In the genomic region with DNA sequence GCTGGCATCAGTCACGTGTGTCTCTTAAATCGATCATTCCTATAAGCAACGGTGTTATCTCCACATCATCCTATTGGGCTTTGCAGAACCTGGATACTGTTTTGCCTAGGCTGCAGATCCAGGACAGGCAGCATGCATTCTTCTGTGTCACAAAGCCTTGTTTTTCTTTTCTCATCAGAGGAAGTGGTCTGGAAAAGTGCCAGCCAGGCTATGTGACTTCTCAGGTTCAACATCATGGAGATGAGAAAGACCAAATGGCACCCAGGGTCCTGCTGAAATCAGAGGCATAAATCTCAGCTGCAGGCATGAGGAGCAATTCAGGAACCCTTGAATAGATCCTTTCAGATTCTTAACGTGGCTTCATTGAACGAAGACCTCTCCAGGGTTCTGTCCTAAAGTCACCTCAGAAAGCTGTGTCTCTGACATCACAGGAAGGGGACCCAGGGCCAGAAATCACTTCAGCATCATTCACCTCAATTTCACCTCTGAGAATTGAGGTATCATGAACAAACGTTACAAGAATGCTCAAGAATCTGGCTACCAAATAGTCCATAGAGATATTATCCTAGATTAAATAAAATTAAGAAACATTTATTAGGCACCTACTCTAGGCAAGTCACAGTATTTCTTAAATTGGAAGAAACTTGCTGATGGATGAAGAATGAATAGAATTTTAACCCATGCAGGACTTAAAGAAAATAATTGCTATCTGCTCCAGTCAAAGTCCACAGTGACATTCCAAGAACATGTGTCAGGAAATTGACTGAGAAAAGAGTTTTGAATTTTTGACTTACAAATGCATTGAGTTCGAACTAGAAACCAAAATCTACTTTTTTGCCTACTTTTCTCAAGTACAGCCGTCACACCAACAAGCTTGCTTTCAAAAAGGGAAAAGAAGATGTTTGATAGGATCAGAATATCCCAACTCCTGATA, we compare ENCODE assay signal across 10 cellular contexts.
DNase-seq lines count a peak whose midpoint lies in the region; ATAC-seq lines count a peak whose summit lies in the region.
"Had no signal": no experiment of that assay in that cellular context is flagged by ENCODE, and none has a peak within 500 bp of the region (broad histone marks: within the 10 kb centered on the region; RNA-seq: fewer than 3 reads in every experiment).

No MANE protein-coding gene starts in this region.

- H3K9me3 Mint-ChIP-seq in activated naive CD4-positive, alpha-beta T cell treated with anti-CD3 and anti-CD28 coated beads, Interleukin-2, amount 10 ng/mL, durations not matched to agents 7 days and 5 days, result no peaks in the 10 kb centered on the region
- H3K9me3 Mint-ChIP-seq in activated CD4-positive, alpha-beta T cell treated with anti-CD3 and anti-CD28 coated beads, Interleukin-2, amount 10 ng/mL, durations not matched to agents 7 days and 5 days, result no peaks in the 10 kb centered on the region
- H3K9me3 Mint-ChIP-seq in stimulated activated naive CD8-positive, alpha-beta T cell treated with anti-CD3 and anti-CD28 coated beads, Interleukin-15, Interleukin-2, amounts not matched to agents 100 ng/mL and 50 ng/mL, for 24 hours, result peaks cover 6% of the 10 kb centered on the region

- no peaks in the 10 kb centered on the region for H3K36me3 Mint-ChIP-seq in activated naive CD4-positive, alpha-beta T cell treated with anti-CD3 and anti-CD28 coated beads, Interleukin-2, amount 10 ng/mL, durations not matched to agents 7 days and 5 days
- H3K36me3 Mint-ChIP-seq in activated CD4-positive, alpha-beta T cell treated with anti-CD3 and anti-CD28 coated beads, Interleukin-2, amount 10 ng/mL, durations not matched to agents 7 days and 5 days (ENCODE audit: low read depth), result no peaks in the 10 kb centered on the region
- H3K36me3 Mint-ChIP-seq in stimulated activated naive CD8-positive, alpha-beta T cell treated with anti-CD3 and anti-CD28 coated beads, Interleukin-15, Interleukin-2, amounts not matched to agents 100 ng/mL and 50 ng/mL, for 24 hours (ENCODE audit: low read depth), result peaks cover 12% of the 10 kb centered on the region

- POLR2A ChIA-PET in activated CD4-positive, alpha-beta T cell treated with anti-CD3 and anti-CD28 coated beads, Interleukin-2, amount 10 ng/mL, durations not matched to agents 7 days and 5 days (lab: Charles Lee), result no interaction called here

- ATAC-seq in GM21423 (IDR thresholded peaks at IDR 0.05; ENCODE audit: unreplicated experiment), result no peak
- ATAC-seq: body of pancreas, mucosa of descending colon had no signal

- CTCF ChIA-PET in activated naive CD4-positive, alpha-beta T cell treated with anti-CD3 and anti-CD28 coated beads, Interleukin-2, amount 10 ng/mL, durations not matched to agents 7 days and 5 days (lab: Charles Lee), result interaction anchor here (1.0 to 1.3 kb wide), 4 partner anchors 165 to 998 kb away, joined by 3 to 4 read pairs (median 3); no protein-coding TSS in a partner anchor
- CTCF ChIA-PET in activated CD4-positive, alpha-beta T cell treated with anti-CD3 and anti-CD28 coated beads, Interleukin-2, amount 10 ng/mL, durations not matched to agents 7 days and 5 days (lab: Charles Lee), result interaction anchor here (2.6 kb wide), 1 partner anchor 11 kb away, joined by 6 read pairs; no protein-coding TSS in a partner anchor

- peaks cover 7% of the 10 kb centered on the region for H3K4me1 Mint-ChIP-seq in activated naive CD4-positive, alpha-beta T cell treated with anti-CD3 and anti-CD28 coated beads, Interleukin-2, amount 10 ng/mL, durations not matched to agents 7 days and 5 days
- H3K4me1 Mint-ChIP-seq in activated CD4-positive, alpha-beta T cell treated with anti-CD3 and anti-CD28 coated beads, Interleukin-2, amount 10 ng/mL, durations not matched to agents 7 days and 5 days, result peaks cover 25% of the 10 kb centered on the region
- H3K4me1 Mint-ChIP-seq in stimulated activated naive CD8-positive, alpha-beta T cell treated with anti-CD3 and anti-CD28 coated beads, Interleukin-15, Interleukin-2, amounts not matched to agents 100 ng/mL and 50 ng/mL, for 24 hours (ENCODE audit: low read depth), result peaks cover 71% of the 10 kb centered on the region

- H3K27ac Mint-ChIP-seq in activated naive CD4-positive, alpha-beta T cell treated with anti-CD3 and anti-CD28 coated beads, Interleukin-2, amount 10 ng/mL, durations not matched to agents 7 days and 5 days, result no peak overlapping the region
- H3K27ac Mint-ChIP-seq in activated CD4-positive, alpha-beta T cell treated with anti-CD3 and anti-CD28 coated beads, Interleukin-2, amount 10 ng/mL, durations not matched to agents 7 days and 5 days, result no peak overlapping the region
- peak overlapping the region; percentile 99 for H3K27ac Mint-ChIP-seq in stimulated activated naive CD8-positive, alpha-beta T cell treated with anti-CD3 and anti-CD28 coated beads, Interleukin-15, Interleukin-2, amounts not matched to agents 100 ng/mL and 50 ng/mL, for 24 hours

- no peak overlapping the region for H3K4me3 Mint-ChIP-seq in activated naive CD4-positive, alpha-beta T cell treated with anti-CD3 and anti-CD28 coated beads, Interleukin-2, amount 10 ng/mL, durations not matched to agents 7 days and 5 days
- no peak overlapping the region for H3K4me3 Mint-ChIP-seq in activated CD4-positive, alpha-beta T cell treated with anti-CD3 and anti-CD28 coated beads, Interleukin-2, amount 10 ng/mL, durations not matched to agents 7 days and 5 days
- H3K4me3 Mint-ChIP-seq in stimulated activated naive CD8-positive, alpha-beta T cell treated with anti-CD3 and anti-CD28 coated beads, Interleukin-15, Interleukin-2, amounts not matched to agents 100 ng/mL and 50 ng/mL, for 24 hours, result no peak overlapping the region

- H3K27me3 Mint-ChIP-seq in activated naive CD4-positive, alpha-beta T cell treated with anti-CD3 and anti-CD28 coated beads, Interleukin-2, amount 10 ng/mL, durations not matched to agents 7 days and 5 days, result no peaks in the 10 kb centered on the region
- no peaks in the 10 kb centered on the region for H3K27me3 Mint-ChIP-seq in activated CD4-positive, alpha-beta T cell treated with anti-CD3 and anti-CD28 coated beads, Interleukin-2, amount 10 ng/mL, durations not matched to agents 7 days and 5 days
- no peaks in the 10 kb centered on the region for H3K27me3 Mint-ChIP-seq in stimulated activated naive CD8-positive, alpha-beta T cell treated with anti-CD3 and anti-CD28 coated beads, Interleukin-15, Interleukin-2, amounts not matched to agents 100 ng/mL and 50 ng/mL, for 24 hours

- peak; percentile 24 for DNase-seq in activated naive CD4-positive, alpha-beta T cell treated with Interleukin-2 at 50 U/mL for 16 hours
- no peak for DNase-seq in activated naive CD4-positive, alpha-beta T cell treated with anti-CD3 and anti-CD28 coated beads, Interleukin-2, amount 10 ng/mL, durations not matched to agents 7 days and 5 days
- DNase-seq in activated CD4-positive, alpha-beta T cell treated with anti-CD3 and anti-CD28 coated beads, Interleukin-2, amount 10 ng/mL, durations not matched to agents 7 days and 5 days, result peak; percentile 19
- DNase-seq in dermis blood vessel endothelial cell (peak; percentile 63), 8988T (no peak), cerebellar nuclear complex (lab: John Stamatoyannopoulos, UW) (no peak)

Comparison
In these comparisons a context has a peak if more than half of its experiments do, and no peak if none do; other contexts are left out.
1. DNase-seq: peak in activated naive CD4-positive, alpha-beta T cell treated with Interleukin-2 at 50 U/mL for 16 hours (single experiment), activated CD4-positive, alpha-beta T cell treated with anti-CD3 and anti-CD28 coated beads, Interleukin-2, amount 10 ng/mL, durations not matched to agents 7 days and 5 days (single experiment) and dermis blood vessel endothelial cell (single experiment); none in activated naive CD4-positive, alpha-beta T cell treated with anti-CD3 and anti-CD28 coated beads, Interleukin-2, amount 10 ng/mL, durations not matched to agents 7 days and 5 days (single experiment), 8988T (single experiment) and cerebellar nuclear complex (0 of 2).